21 cellular contexts compared by ENCODE assay signal in genomic region chr9:114401344-114401743, GRCh38. TPM values are rescaled to one million over a fixed set of nuclear protein-coding genes. Genes with fewer than 3 reads are reported as not detected.
DNase-seq lines count a peak whose midpoint lies in the region; ATAC-seq, FAIRE-seq and TF ChIP-seq lines count a peak whose summit lies in the region.
"Had no signal": no experiment of that assay in that cellular context is flagged by ENCODE, and none has a peak within 500 bp of the region (broad histone marks: within the 10 kb centered on the region; RNA-seq: fewer than 3 reads in every experiment).

No MANE protein-coding gene starts in this region.

- H3K27me3 Mint-ChIP-seq in IgD-negative memory B cell, result peaks cover 5% of the 10 kb centered on the region
- H3K27me3 Mint-ChIP-seq in nephron progenitor cell (ENCODE audit: low read depth, poor library complexity), result peaks cover 15% of the 10 kb centered on the region

- H3K4me2 ChIP-seq in H1 (ENCODE audit: insufficient read depth in 1 of 2, low read depth in 2 of 2, low read length in 2 of 2), result no peak overlapping the region

- no peaks in the 10 kb centered on the region for H3K9me3 ChIP-seq in H1 (ENCODE audit: insufficient read depth in 2 of 2, low read depth in 1 of 2, low read length in 1 of 2)
- H3K9me3 ChIP-seq: SJSA1 had no signal

- no peak overlapping the region for H2AFZ ChIP-seq in H1 (ENCODE audit: low read length)

- H4K8ac ChIP-seq in H1 (ENCODE audit: extremely low read depth, insufficient read depth, low read length), result no peak overlapping the region

- H3K27ac ChIP-seq in H1 (ENCODE audit: low read depth, low read length), result no peak overlapping the region
- H3K27ac ChIP-seq: SJSA1 had no signal

- no peak overlapping the region for H2BK5ac ChIP-seq in H1 (ENCODE audit: low read depth, low read length)

- peak overlapping the region; percentile 77; the same call in 1 of the 2 replicates for H2BK15ac ChIP-seq in H1 (ENCODE audit: low read length)

- POLR2A ChIA-PET in H1 (lab: Charles Lee; ENCODE audit: partially characterized antibody), result interaction anchor here (1.0 to 2.6 kb wide), 3 partner anchors 11 to 45 kb away, joined by 3 to 12 read pairs (median 4); no protein-coding TSS in a partner anchor

- no peaks in the 10 kb centered on the region for H3K79me2 ChIP-seq in H1 (ENCODE audit: control insufficient read depth in 1 of 2, insufficient read depth in 2 of 2, low read length in 2 of 2)

- no peak for TF ChIP-seq RAD21 in H1 (IDR thresholded peaks at IDR 0.05 in 1 of 2, conservative IDR thresholded peaks at IDR 0.05 in 1 of 2; ENCODE audit: low read depth in 2 of 2, low read length in 2 of 2)

- ATAC-seq in GM21381 (IDR thresholded peaks at IDR 0.05; ENCODE audit: unreplicated experiment) (no peak), HG03039 (IDR thresholded peaks at IDR 0.05; ENCODE audit: unreplicated experiment) (no peak)
- ATAC-seq: PC-3 had no signal

- H2BK20ac ChIP-seq in H1 (ENCODE audit: low read length), result no peak overlapping the region

- TF ChIP-seq POLR2A in H1 (IDR thresholded peaks at IDR 0.05; ENCODE audit: control extremely low read depth in 1 of 2, low read depth in 2 of 2, low read length in 2 of 2), result no peak

- H3K36me3 ChIP-seq in H1 (ENCODE audit: control insufficient read depth in 2 of 4, insufficient read depth in 4 of 4, low read length in 3 of 4), result no peaks in the 10 kb centered on the region
- H3K36me3 ChIP-seq: SJSA1 had no signal

- no peak overlapping the region for H3K4me3 ChIP-seq in H1 (ENCODE audit: extremely low read depth in 1 of 4, insufficient read depth in 2 of 4, low read depth in 3 of 4, low read length in 4 of 4)
- H3K4me3 ChIP-seq: SJSA1 had no signal

- no peak for TF ChIP-seq EP300 in H1 (IDR thresholded peaks at IDR 0.05; ENCODE audit: borderline replicate concordance in 1 of 2, low read depth in 2 of 2, low read length in 2 of 2)

- H3K4me1 Mint-ChIP-seq in IgD-negative memory B cell (peaks cover 13 to 16% (median 14%) of the 10 kb centered on the region in 3 donors), nephron progenitor cell (peaks cover 24% of the 10 kb centered on the region)

- H3K14ac ChIP-seq in H1 (ENCODE audit: insufficient read length), result no peak overlapping the region

- no peaks in the 10 kb centered on the region for H3K79me1 ChIP-seq in H1 (ENCODE audit: low read depth, low read length)

- H3K4ac ChIP-seq in H1 (replicated peaks; ENCODE audit: insufficient read length, low read depth, low read length), result no peak overlapping the region

- H3K4me1 ChIP-seq in H1 (replicated peaks in 1 of 4; ENCODE audit: control insufficient read depth in 3 of 4, insufficient read depth in 4 of 4, low read length in 3 of 4), result peaks cover 3 to 15% (median 6%) of the 10 kb centered on the region in 4 experiments; a peak in 6 of 7 replicates

- WGBS in H1 (ENCODE audit: extremely low coverage in 1 of 2, insufficient coverage in 1 of 2, insufficient read length in 1 of 2, insufficient replicate concordance in 2 of 2, low coverage in 1 of 2, low lambda C conversion rate in 2 of 2, missing lambda C conversion rate in 1 of 2), 2 experiments, result 88% methylated on average over 7 of the region's 7 CpGs; no CpG with 5 or more reads in 1 of the 2 experiments

- peak; percentile 70 for DNase-seq in ELF-1 (ENCODE audit: low read depth, low spot score)
- no peak for DNase-seq in H1 (ENCODE audit: low read depth in 1 of 2, low spot score in 2 of 2)
- DNase-seq in nephron progenitor cell, result no peak
- DNase-seq in NOMO-1 treated with DMSO at 0.1 percent for 48 hours (lab: John Stamatoyannopoulos, UW; ENCODE audit: unreplicated experiment), result no peak
- DNase-seq: ACHN, AML-193, Calu3, GF-D8, GOT3, NCI-H1436, NCI-H2081, NCI-H510A, NCI-H774, PC-3, SW 1271 had no signal

- CTCF ChIA-PET in H1 (lab: Charles Lee; ENCODE audit: partially characterized antibody), result interaction anchor here (2.8 to 11.0 kb wide), 3 partner anchors 26 to 280 kb away, joined by 9 to 271 read pairs (median 21); partner anchors contain the start of gene TEX48

- H2AK5ac ChIP-seq in H1 (ENCODE audit: low read depth, low read length), result no peak overlapping the region

- H3K27ac Mint-ChIP-seq in IgD-negative memory B cell (peak overlapping the region in 2 of 3 donors; percentile 30 to 39), nephron progenitor cell (peak overlapping the region; percentile 73)
- H3K27ac Mint-ChIP-seq: CD14-positive monocyte had no signal

- H3K4me3 Mint-ChIP-seq in IgD-negative memory B cell (peak overlapping the region in 1 of 4 donors; percentile 39), nephron progenitor cell (no peak overlapping the region)
- H3K4me3 Mint-ChIP-seq: CD14-positive monocyte had no signal

- H3K23ac ChIP-seq in H1 (ENCODE audit: insufficient read length), result no peak overlapping the region

- H4K5ac ChIP-seq in H1 (ENCODE audit: insufficient read length, low read depth, low read length), result no peak overlapping the region

- no peaks in the 10 kb centered on the region for H3K27me3 ChIP-seq in H1 (replicated peaks in 1 of 4; ENCODE audit: control insufficient read depth in 3 of 4, extremely low read depth in 1 of 4, insufficient read depth in 3 of 4, low read length in 3 of 4)
- H3K27me3 ChIP-seq: SJSA1 had no signal

- H4K91ac ChIP-seq in H1 (replicated peaks; ENCODE audit: insufficient read length, low read length), result no peak overlapping the region

- TF ChIP-seq CTCF in H1 (IDR thresholded peaks at IDR 0.05; ENCODE audit: control extremely low read depth in 1 of 3, insufficient read depth in 1 of 3, low read depth in 1 of 3, low read length in 3 of 3), result no peak
- no peak for TF ChIP-seq CTCF in nephron progenitor cell (IDR thresholded peaks at IDR 0.05)

- no peak for FAIRE-seq in H1 (lab: Jason Lieb, UNC)
- FAIRE-seq: GM12891 had no signal

- no peak overlapping the region for H3K56ac ChIP-seq in H1 (replicated peaks; ENCODE audit: insufficient read length, low read depth, low read length)

- peaks cover 6% of the 10 kb centered on the region; the same call in 1 of the 2 replicates for H3K23me2 ChIP-seq in H1 (ENCODE audit: low read depth, low read length)

- no peaks in the 10 kb centered on the region for H4K20me1 ChIP-seq in H1 (replicated peaks in 1 of 2; ENCODE audit: control insufficient read depth in 1 of 2, insufficient read depth in 2 of 2, low read length in 2 of 2)

- no peaks in the 10 kb centered on the region for H3K9me3 Mint-ChIP-seq in IgD-negative memory B cell
- H3K9me3 Mint-ChIP-seq in nephron progenitor cell, result no peaks in the 10 kb centered on the region
- H3K9me3 Mint-ChIP-seq: CD14-positive monocyte had no signal

- no peak overlapping the region for H3K18ac ChIP-seq in H1 (ENCODE audit: extremely low read depth, low read length)

- no peak overlapping the region for H2BK120ac ChIP-seq in H1 (replicated peaks; ENCODE audit: low read depth, low read length)

- H3K36me3 Mint-ChIP-seq in IgD-negative memory B cell (peaks cover 4% of the 10 kb centered on the region), nephron progenitor cell (ENCODE audit: low read depth) (no peaks in the 10 kb centered on the region)

- no peak overlapping the region; a peak in 1 of 7 replicates for H3K9ac ChIP-seq in H1 (replicated peaks in 1 of 4; ENCODE audit: extremely low read depth in 1 of 4, low read depth in 3 of 4, low read length in 3 of 4)

- 0 out of 2 replicates have a peak overlapping the region, but pooled peaks have one; percentile 39 for H2BK12ac ChIP-seq in H1 (ENCODE audit: low read depth, low read length)

TF ChIP-seq in H1, 55 proteins besides CTCF, POLR2A, EP300 and RAD21:
- no peak for TF ChIP-seq EGR1 (IDR thresholded peaks at IDR 0.05; ENCODE audit: borderline replicate concordance, low read depth, low read length)

RNA-seq across cellular contexts. Expression of gene AKNA, which starts 13.6 kb away (rescaled TPM):
- 25.4 TPM for polyA plus RNA-seq in IgD-negative memory B cell
- 25.9 and 27.4 TPM in 2 replicates for total RNA-seq in H1 (2021; fragmentation: NEBNext Ultra II Directional; extraction: Animal tissue kit (Norgen Biotek cat#: 25700))
- 21.0 and 28.3 TPM in 2 replicates for polyA plus RNA-seq in H1 (2011; rRNA removed)
- polyA plus RNA-seq in H1 (2011; cell fraction: cytosol; rRNA removed), result 18.3 TPM
- 62.7 TPM for polyA plus RNA-seq in H1 (2011; cell fraction: nucleus; rRNA removed)
- polyA plus RNA-seq in H1 (2012, experiment 1 of 2), result 16.3 to 28.1 TPM (median 25.3 TPM) in 4 replicates
- 16.4 TPM for polyA plus RNA-seq in H1 (2012, experiment 2 of 2)
- polyA plus RNA-seq in H1 (2013, experiment 1 of 2), result 16.0 TPM
- 15.2 TPM for polyA plus RNA-seq in H1 (2013, experiment 2 of 2)
- polyA minus RNA-seq in H1 (2011; rRNA and poly(A)+ RNA removed), result 21.8 and 26.9 TPM in 2 replicates
- 32.5 TPM for polyA minus RNA-seq in H1 (2011; cell fraction: cytosol; rRNA and poly(A)+ RNA removed)
- 36.8 TPM for polyA minus RNA-seq in H1 (2011; cell fraction: nucleus; rRNA and poly(A)+ RNA removed)
